ENCODE assay signal across 1 cellular context in the genomic region with DNA sequence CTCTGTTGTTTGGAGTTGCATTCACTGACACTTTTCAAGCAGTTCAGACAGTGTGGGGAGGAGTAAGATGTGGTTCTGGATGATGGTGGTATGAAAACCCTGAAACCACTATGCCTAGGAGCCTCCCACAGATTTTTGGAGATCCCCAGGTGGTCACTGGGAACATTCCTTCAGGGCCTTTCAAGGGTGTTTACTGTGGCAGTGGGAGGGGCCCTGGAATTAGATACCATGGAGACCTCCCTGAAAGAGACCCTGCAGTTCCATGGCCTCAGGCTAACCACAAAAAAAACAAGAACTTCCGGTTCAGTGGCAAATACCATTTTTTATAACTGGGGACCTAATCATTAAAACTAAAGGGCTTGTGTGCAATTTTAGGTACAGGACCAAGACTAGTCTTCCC.
TF ChIP-seq lines count a peak whose summit lies in the region.

No MANE protein-coding gene starts in this region.

TF ChIP-seq in WTC11, 78 proteins besides CTCF, POLR2A, EP300 and RAD21 (continued from another document):
- TF ChIP-seq, protein P1, sequence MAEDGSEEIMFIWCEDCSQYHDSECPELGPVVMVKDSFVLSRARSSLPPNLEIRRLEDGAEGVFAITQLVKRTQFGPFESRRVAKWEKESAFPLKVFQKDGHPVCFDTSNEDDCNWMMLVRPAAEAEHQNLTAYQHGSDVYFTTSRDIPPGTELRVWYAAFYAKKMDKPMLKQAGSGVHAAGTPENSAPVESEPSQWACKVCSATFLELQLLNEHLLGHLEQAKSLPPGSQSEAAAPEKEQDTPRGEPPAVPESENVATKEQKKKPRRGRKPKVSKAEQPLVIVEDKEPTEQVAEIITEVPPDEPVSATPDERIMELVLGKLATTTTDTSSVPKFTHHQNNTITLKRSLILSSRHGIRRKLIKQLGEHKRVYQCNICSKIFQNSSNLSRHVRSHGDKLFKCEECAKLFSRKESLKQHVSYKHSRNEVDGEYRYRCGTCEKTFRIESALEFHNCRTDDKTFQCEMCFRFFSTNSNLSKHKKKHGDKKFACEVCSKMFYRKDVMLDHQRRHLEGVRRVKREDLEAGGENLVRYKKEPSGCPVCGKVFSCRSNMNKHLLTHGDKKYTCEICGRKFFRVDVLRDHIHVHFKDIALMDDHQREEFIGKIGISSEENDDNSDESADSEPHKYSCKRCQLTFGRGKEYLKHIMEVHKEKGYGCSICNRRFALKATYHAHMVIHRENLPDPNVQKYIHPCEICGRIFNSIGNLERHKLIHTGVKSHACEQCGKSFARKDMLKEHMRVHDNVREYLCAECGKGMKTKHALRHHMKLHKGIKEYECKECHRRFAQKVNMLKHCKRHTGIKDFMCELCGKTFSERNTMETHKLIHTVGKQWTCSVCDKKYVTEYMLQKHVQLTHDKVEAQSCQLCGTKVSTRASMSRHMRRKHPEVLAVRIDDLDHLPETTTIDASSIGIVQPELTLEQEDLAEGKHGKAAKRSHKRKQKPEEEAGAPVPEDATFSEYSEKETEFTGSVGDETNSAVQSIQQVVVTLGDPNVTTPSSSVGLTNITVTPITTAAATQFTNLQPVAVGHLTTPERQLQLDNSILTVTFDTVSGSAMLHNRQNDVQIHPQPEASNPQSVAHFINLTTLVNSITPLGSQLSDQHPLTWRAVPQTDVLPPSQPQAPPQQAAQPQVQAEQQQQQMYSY (CRISPR knock-in tag; IDR thresholded peaks at IDR 0.05) = no peak
